Comparison of ENCODE assay signal across 22 cellular contexts in genomic region chr15:71646767-71647478, GRCh38.
"Had no signal": no experiment of that assay in that cellular context is flagged by ENCODE, and none has a peak within 500 bp of the region (broad histone marks: within the 10 kb centered on the region; RNA-seq: fewer than 3 reads in every experiment).

No MANE protein-coding gene starts in this region.

- H3K27ac Mint-ChIP-seq: activated CD4-positive, alpha-beta T cell treated with anti-CD3 and anti-CD28 coated beads for 36 hours; activated CD8-positive, alpha-beta memory T cell treated with anti-CD3 and anti-CD28 coated beads, Interleukin-2, amount 10 ng/mL, durations not matched to agents 7 days and 5 days; activated CD8-positive, alpha-beta T cell treated with anti-CD3 and anti-CD28 coated beads, Interleukin-2, amount 10 ng/mL, durations not matched to agents 7 days and 5 days; activated naive CD4-positive, alpha-beta T cell treated with anti-CD3 and anti-CD28 coated beads, Interleukin-2, amount 50 U/mL, for 72 hours; natural killer cell had no signal

- H3K27me3 ChIP-seq: body of pancreas, colonic mucosa, dorsolateral prefrontal cortex had no signal

- H3K36me3 Mint-ChIP-seq: activated CD8-positive, alpha-beta memory T cell treated with anti-CD3 and anti-CD28 coated beads, Interleukin-2, amount 10 ng/mL, durations not matched to agents 7 days and 5 days; natural killer cell had no signal

- H3K9me3 ChIP-seq: body of pancreas, colonic mucosa had no signal

- H3K27ac ChIP-seq: body of pancreas, colonic mucosa had no signal

- H3K4me3 Mint-ChIP-seq: activated CD4-positive, alpha-beta T cell treated with anti-CD3 and anti-CD28 coated beads for 36 hours; activated CD8-positive, alpha-beta memory T cell treated with anti-CD3 and anti-CD28 coated beads, Interleukin-2, amount 10 ng/mL, durations not matched to agents 7 days and 5 days; activated CD8-positive, alpha-beta T cell treated with anti-CD3 and anti-CD28 coated beads, Interleukin-2, amount 10 ng/mL, durations not matched to agents 7 days and 5 days; natural killer cell had no signal

- DNase-seq: activated CD4-positive, alpha-beta T cell treated with anti-CD3 and anti-CD28 coated beads for 36 hours; activated CD4-positive, CD25-positive, alpha-beta regulatory T cell; activated CD8-positive, alpha-beta memory T cell treated with anti-CD3 and anti-CD28 coated beads, Interleukin-2, amount 10 ng/mL, durations not matched to agents 7 days and 5 days; activated CD8-positive, alpha-beta T cell treated with anti-CD3 and anti-CD28 coated beads, Interleukin-2, amount 10 ng/mL, durations not matched to agents 7 days and 5 days; activated naive CD4-positive, alpha-beta T cell; activated T-cell treated with anti-CD3 and anti-CD28 coated beads, Interleukin-2, amount 50 U/mL, for 48 hours; body of pancreas; cerebellar nuclear complex; colonic mucosa; dorsolateral prefrontal cortex; effector memory CD4-positive, alpha-beta T cell; hippocampal formation; mesendoderm; natural killer cell; posterior cingulate gyrus; right cardiac atrium; stimulated activated CD4-positive, alpha-beta T cell treated with anti-CD3 and anti-CD28 coated beads, Interleukin-15, amount 100 ng/mL, for 24 hours; stimulated activated CD4-positive, alpha-beta T cell treated with anti-CD3 and anti-CD28 coated beads, Interleukin-2, amount 100 ng/mL, for 24 hours; stimulated activated naive CD4-positive, alpha-beta T cell; trophoblast cell had no signal

- H3K4me1 ChIP-seq: body of pancreas, colonic mucosa had no signal

- H3K4me1 Mint-ChIP-seq: activated CD4-positive, alpha-beta T cell treated with anti-CD3 and anti-CD28 coated beads for 36 hours; activated CD8-positive, alpha-beta memory T cell treated with anti-CD3 and anti-CD28 coated beads, Interleukin-2, amount 10 ng/mL, durations not matched to agents 7 days and 5 days; natural killer cell had no signal

- H3K9me3 Mint-ChIP-seq: natural killer cell had no signal

- H3K4me3 ChIP-seq: body of pancreas, colonic mucosa, dorsolateral prefrontal cortex, lung had no signal

- ATAC-seq: activated CD4-positive, alpha-beta T cell treated with anti-CD3 and anti-CD28 coated beads for 36 hours; activated CD8-positive, alpha-beta memory T cell treated with anti-CD3 and anti-CD28 coated beads, Interleukin-2, amount 10 ng/mL, durations not matched to agents 7 days and 5 days; activated CD8-positive, alpha-beta T cell treated with anti-CD3 and anti-CD28 coated beads, Interleukin-2, amount 10 ng/mL, durations not matched to agents 7 days and 5 days; activated naive CD4-positive, alpha-beta T cell treated with anti-CD3 and anti-CD28 coated beads, Interleukin-2, amount 50 U/mL, for 72 hours; body of pancreas; natural killer cell; right cardiac atrium had no signal

- H3K36me3 ChIP-seq: colonic mucosa had no signal
